Comparison of ENCODE assay signal across 20 cellular contexts in genomic region chr4:184706453-184706852, GRCh38. TPM values are rescaled to one million over a fixed set of nuclear protein-coding genes. Genes with fewer than 3 reads are reported as not detected.
A peak's percentile ranks its signal among the peaks of the same experiment; 100 is the strongest.
DNase-seq lines count a peak whose midpoint lies in the region; ATAC-seq and FAIRE-seq lines count a peak whose summit lies in the region.
"Had no signal": no experiment of that assay in that cellular context is flagged by ENCODE, and none has a peak within 500 bp of the region (broad histone marks: within the 10 kb centered on the region; RNA-seq: fewer than 3 reads in every experiment).

No MANE protein-coding gene starts in this region.

- 74 to 79% (median 76%) methylated on average over 1 of the region's 1 CpG for WGBS in small intestine, 3 donors

- intact Hi-C loops in activated T-helper 1 cell treated with anti-CD3 and anti-CD28 coated beads, Interleukin-12 subunit alpha, Interleukin-12 subunit beta, Interleukin-2, Interleukin-4 antibody, amounts not matched to agents 30 ng/mL and 10 ng/mL and 1 ng/mL, durations not matched to agents 14 hours and 24 hours and 36 hours (cut with micrococcal nuclease) = no loop called here

- peaks cover 69% of the 10 kb centered on the region for H3K36me3 Mint-ChIP-seq in activated naive CD4-positive, alpha-beta T cell treated with anti-CD3 and anti-CD28 coated beads, Interleukin-2, amount 10 ng/mL, durations not matched to agents 7 days and 5 days
- H3K36me3 Mint-ChIP-seq in activated T-helper 1 cell treated with anti-CD3 and anti-CD28 coated beads, Interleukin-12 subunit alpha, Interleukin-12 subunit beta, Interleukin-2, Interleukin-4 antibody, amounts not matched to agents 30 ng/mL and 10 ng/mL and 1 ng/mL, durations not matched to agents 14 hours and 24 hours and 36 hours (ENCODE audit: low read depth) = peaks cover 63% of the 10 kb centered on the region

- DNase-seq in activated naive CD4-positive, alpha-beta T cell treated with anti-CD3 and anti-CD28 coated beads, Interleukin-2, amount 10 ng/mL, durations not matched to agents 7 days and 5 days = no peak
- DNase-seq in activated naive CD4-positive, alpha-beta T cell (lab: John Stamatoyannopoulos, UW) = no peak
- peak; percentile 43 for DNase-seq in OCI-M1 (lab: John Stamatoyannopoulos, UW)
- no peak for DNase-seq in activated T-helper 1 cell treated with anti-CD3 and anti-CD28 coated beads, Interleukin-12 subunit alpha, Interleukin-12 subunit beta, Interleukin-2, Interleukin-4 antibody, amounts not matched to agents 30 ng/mL and 10 ng/mL and 1 ng/mL, durations not matched to agents 14 hours and 24 hours and 36 hours (ENCODE audit: low spot score)
- DNase-seq in small intestine = no peak
- DNase-seq: CD4-positive, alpha-beta T cell; COR-L47; DMS79; H7; NCI-H1092 treated with DMSO at 0.1 percent for 48 hours; NCI-H146; NCI-H2029; NCI-H2227 treated with DMSO at 0.1 percent for 48 hours; NCI-H510A; SIG-M5 had no signal

- no peak for FAIRE-seq in small intestine (lab: Jason Lieb, UNC)
- FAIRE-seq: HepG2, K562 had no signal

- no peak overlapping the region for H3K4me3 ChIP-seq in small intestine (ENCODE audit: low read depth in 1 of 2, low read length in 2 of 2)
- H3K4me3 ChIP-seq: K562 had no signal

- H3K9me3 Mint-ChIP-seq in activated naive CD4-positive, alpha-beta T cell treated with anti-CD3 and anti-CD28 coated beads, Interleukin-2, amount 10 ng/mL, durations not matched to agents 7 days and 5 days = no peaks in the 10 kb centered on the region
- no peaks in the 10 kb centered on the region for H3K9me3 Mint-ChIP-seq in activated T-helper 1 cell treated with anti-CD3 and anti-CD28 coated beads, Interleukin-12 subunit alpha, Interleukin-12 subunit beta, Interleukin-2, Interleukin-4 antibody, amounts not matched to agents 30 ng/mL and 10 ng/mL and 1 ng/mL, durations not matched to agents 14 hours and 24 hours and 36 hours
- H3K9me3 Mint-ChIP-seq: CD4-positive, alpha-beta T cell had no signal

- H3K9me3 ChIP-seq in small intestine (ENCODE audit: control insufficient read depth, low read depth) = no peaks in the 10 kb centered on the region

- no peak overlapping the region for H3K27ac ChIP-seq in small intestine (ENCODE audit: low read depth in 1 of 2, low read length in 1 of 2)

- H3K4me1 Mint-ChIP-seq in activated naive CD4-positive, alpha-beta T cell treated with anti-CD3 and anti-CD28 coated beads, Interleukin-2, amount 10 ng/mL, durations not matched to agents 7 days and 5 days = peaks cover 19% of the 10 kb centered on the region
- peaks cover 27% of the 10 kb centered on the region for H3K4me1 Mint-ChIP-seq in activated T-helper 1 cell treated with anti-CD3 and anti-CD28 coated beads, Interleukin-12 subunit alpha, Interleukin-12 subunit beta, Interleukin-2, Interleukin-4 antibody, amounts not matched to agents 30 ng/mL and 10 ng/mL and 1 ng/mL, durations not matched to agents 14 hours and 24 hours and 36 hours (ENCODE audit: low read depth)

- H3K27me3 Mint-ChIP-seq in activated naive CD4-positive, alpha-beta T cell treated with anti-CD3 and anti-CD28 coated beads, Interleukin-2, amount 10 ng/mL, durations not matched to agents 7 days and 5 days = no peaks in the 10 kb centered on the region
- no peaks in the 10 kb centered on the region for H3K27me3 Mint-ChIP-seq in activated T-helper 1 cell treated with anti-CD3 and anti-CD28 coated beads, Interleukin-12 subunit alpha, Interleukin-12 subunit beta, Interleukin-2, Interleukin-4 antibody, amounts not matched to agents 30 ng/mL and 10 ng/mL and 1 ng/mL, durations not matched to agents 14 hours and 24 hours and 36 hours (ENCODE audit: insufficient read depth)
- H3K27me3 Mint-ChIP-seq: CD4-positive, alpha-beta T cell had no signal

- H3K4me1 ChIP-seq in small intestine (ENCODE audit: control insufficient read depth in 2 of 2, insufficient read depth in 1 of 2, low read depth in 1 of 2, low read length in 1 of 2) = no peaks in the 10 kb centered on the region

- no peaks in the 10 kb centered on the region for H3K36me3 ChIP-seq in small intestine (ENCODE audit: control insufficient read depth in 2 of 2, insufficient read depth in 2 of 2, low read length in 2 of 2)

- CTCF ChIA-PET in activated naive CD4-positive, alpha-beta T cell treated with anti-CD3 and anti-CD28 coated beads, Interleukin-2, amount 10 ng/mL, durations not matched to agents 7 days and 5 days (lab: Charles Lee) = interaction anchor here (1.4 to 1.9 kb wide), 2 partner anchors 11 to 28 kb away, joined by 3 to 4 read pairs; partner anchors contain the start of gene CENPU

- H3K27ac Mint-ChIP-seq in activated naive CD4-positive, alpha-beta T cell treated with anti-CD3 and anti-CD28 coated beads, Interleukin-2, amount 10 ng/mL, durations not matched to agents 7 days and 5 days = peak overlapping the region; percentile 77
- H3K27ac Mint-ChIP-seq in activated T-helper 1 cell treated with anti-CD3 and anti-CD28 coated beads, Interleukin-12 subunit alpha, Interleukin-12 subunit beta, Interleukin-2, Interleukin-4 antibody, amounts not matched to agents 30 ng/mL and 10 ng/mL and 1 ng/mL, durations not matched to agents 14 hours and 24 hours and 36 hours = peak overlapping the region; percentile 74
- H3K27ac Mint-ChIP-seq: CD4-positive, alpha-beta T cell had no signal

- H3K4me3 Mint-ChIP-seq in activated naive CD4-positive, alpha-beta T cell treated with anti-CD3 and anti-CD28 coated beads, Interleukin-2, amount 10 ng/mL, durations not matched to agents 7 days and 5 days = no peak overlapping the region
- peak overlapping the region; percentile 44 for H3K4me3 Mint-ChIP-seq in activated T-helper 1 cell treated with anti-CD3 and anti-CD28 coated beads, Interleukin-12 subunit alpha, Interleukin-12 subunit beta, Interleukin-2, Interleukin-4 antibody, amounts not matched to agents 30 ng/mL and 10 ng/mL and 1 ng/mL, durations not matched to agents 14 hours and 24 hours and 36 hours
- H3K4me3 Mint-ChIP-seq: CD4-positive, alpha-beta T cell had no signal

- H3K27me3 ChIP-seq in small intestine (ENCODE audit: control insufficient read depth in 2 of 2, insufficient read depth in 2 of 2, low read length in 2 of 2) = no peaks in the 10 kb centered on the region

- ATAC-seq in GM21390 (IDR thresholded peaks at IDR 0.05; ENCODE audit: unreplicated experiment) = no peak
- no peak for ATAC-seq in HG03439 (IDR thresholded peaks at IDR 0.05; ENCODE audit: unreplicated experiment)
- ATAC-seq: HepG2, K562, Panc1 had no signal

RNA-seq across cellular contexts. Expression of gene CENPU, which starts 27.4 kb away (rescaled TPM):
- total RNA-seq in activated T-helper 1 cell treated with anti-CD3 and anti-CD28 coated beads, Interleukin-12 subunit alpha, Interleukin-12 subunit beta, Interleukin-2, Interleukin-4 antibody, amounts not matched to agents 30 ng/mL and 10 ng/mL and 1 ng/mL, durations not matched to agents 14 hours and 24 hours and 36 hours = 78.3 and 80.3 TPM in 2 replicates
- polyA plus RNA-seq in small intestine = 10 to 100 TPM in 1 of 3 donors, 1 to 10 TPM in 2; 1.6 to 17.2 (median 1.8) TPM

RNA-seq across cellular contexts. Expression of gene PRIMPOL, which starts 56.9 kb away (rescaled TPM):
- total RNA-seq in activated T-helper 1 cell treated with anti-CD3 and anti-CD28 coated beads, Interleukin-12 subunit alpha, Interleukin-12 subunit beta, Interleukin-2, Interleukin-4 antibody, amounts not matched to agents 30 ng/mL and 10 ng/mL and 1 ng/mL, durations not matched to agents 14 hours and 24 hours and 36 hours = 16.4 and 19.7 TPM in 2 replicates
- polyA plus RNA-seq in small intestine = 10 to 100 TPM; 11.8 to 27.7 (median 14.1) TPM

RNA-seq across cellular contexts. Expression of gene CASP3, which starts 57.2 kb away (rescaled TPM):
- total RNA-seq in activated T-helper 1 cell treated with anti-CD3 and anti-CD28 coated beads, Interleukin-12 subunit alpha, Interleukin-12 subunit beta, Interleukin-2, Interleukin-4 antibody, amounts not matched to agents 30 ng/mL and 10 ng/mL and 1 ng/mL, durations not matched to agents 14 hours and 24 hours and 36 hours = 116 and 121 TPM in 2 replicates
- polyA plus RNA-seq in small intestine = 10 to 100 TPM; 37.2 to 66.6 (median 61.6) TPM
